1 cellular context compared by ENCODE assay signal in genomic region chr14:102183922-102184677, GRCh38.
TF ChIP-seq lines count a peak whose summit lies in the region.

No MANE protein-coding gene starts in this region.

TF ChIP-seq in HepG2, 621 proteins besides CTCF, POLR2A, EP300 and RAD21:
- TF ChIP-seq, protein P1, sequence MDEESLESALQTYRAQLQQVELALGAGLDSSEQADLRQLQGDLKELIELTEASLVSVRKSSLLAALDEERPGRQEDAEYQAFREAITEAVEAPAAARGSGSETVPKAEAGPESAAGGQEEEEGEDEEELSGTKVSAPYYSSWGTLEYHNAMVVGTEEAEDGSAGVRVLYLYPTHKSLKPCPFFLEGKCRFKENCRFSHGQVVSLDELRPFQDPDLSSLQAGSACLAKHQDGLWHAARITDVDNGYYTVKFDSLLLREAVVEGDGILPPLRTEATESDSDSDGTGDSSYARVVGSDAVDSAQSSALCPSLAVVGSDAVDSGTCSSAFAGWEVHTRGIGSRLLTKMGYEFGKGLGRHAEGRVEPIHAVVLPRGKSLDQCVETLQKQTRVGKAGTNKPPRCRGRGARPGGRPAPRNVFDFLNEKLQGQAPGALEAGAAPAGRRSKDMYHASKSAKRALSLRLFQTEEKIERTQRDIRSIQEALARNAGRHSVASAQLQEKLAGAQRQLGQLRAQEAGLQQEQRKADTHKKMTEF (CRISPR knock-in tag; IDR thresholded peaks at IDR 0.05): no peak
- TF ChIP-seq TP53 (CRISPR knock-in tag; conservative IDR thresholded peaks at IDR 0.05) (no peak), MNT (IDR thresholded peaks at IDR 0.05) (no peak), ZNF281 (CRISPR knock-in tag; IDR thresholded peaks at IDR 0.05; ENCODE audit: borderline replicate concordance) (no peak), MXD3 (CRISPR knock-in tag; IDR thresholded peaks at IDR 0.05) (no peak), MAFF (IDR thresholded peaks at IDR 0.05; ENCODE audit: low read depth, low read length) (peak; percentile 64; the same call in 1 of the 2 replicates), HIC2 (CRISPR knock-in tag; IDR thresholded peaks at IDR 0.05; ENCODE audit: low read depth) (no peak), MBD4 (IDR thresholded peaks at IDR 0.05; ENCODE audit: borderline replicate concordance, low read length) (no peak), NFKB2 (CRISPR knock-in tag; IDR thresholded peaks at IDR 0.05; ENCODE audit: borderline replicate concordance) (no peak), EED (CRISPR knock-in tag; IDR thresholded peaks at IDR 0.05) (no peak), MAZ (IDR thresholded peaks at IDR 0.05; ENCODE audit: borderline replicate concordance, low read depth, low read length) (no peak), MAZ (CRISPR knock-in tag; IDR thresholded peaks at IDR 0.05; ENCODE audit: low read depth) (no peak), ZBTB34 (CRISPR knock-in tag; IDR thresholded peaks at IDR 0.05) (no peak), CEBPG (CRISPR knock-in tag; IDR thresholded peaks at IDR 0.05) (no peak), ARNT (IDR thresholded peaks at IDR 0.05) (no peak), NPAS2 (CRISPR knock-in tag; IDR thresholded peaks at IDR 0.05; ENCODE audit: borderline replicate concordance) (no peak), MAFK (conservative IDR thresholded peaks at IDR 0.05 in 1 of 2, IDR thresholded peaks at IDR 0.05 in 1 of 2; ENCODE audit: low read length in 2 of 2) (peak; percentile 56 to 75; a peak in 3 of 4 replicates), ZNF224 (CRISPR knock-in tag; IDR thresholded peaks at IDR 0.05) (0 out of 2 replicates have a peak, but pooled peaks have one; percentile 37)
